ENCODE assay signal across 9 cellular contexts in the genomic region with DNA sequence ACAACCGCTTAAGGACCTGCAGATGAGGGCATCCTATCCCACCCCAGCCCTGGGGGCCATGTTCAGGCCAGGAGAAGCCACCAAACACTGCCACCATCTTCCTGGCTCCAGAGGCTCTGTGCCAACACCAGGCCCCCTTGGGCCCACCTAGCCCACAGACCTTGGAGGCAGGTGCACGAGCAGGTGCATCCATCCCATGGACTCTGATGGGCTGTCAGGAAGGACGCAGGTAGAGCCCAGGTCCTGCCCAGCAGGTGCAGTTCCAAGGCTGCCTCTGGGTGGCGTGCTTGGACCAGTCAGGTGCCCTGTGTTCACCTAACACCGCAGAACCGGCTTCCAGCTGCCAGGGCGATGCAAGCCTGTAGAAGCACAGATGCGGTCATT. TPM values are rescaled to one million over a fixed set of nuclear protein-coding genes. Genes with fewer than 3 reads are reported as not detected.
DNase-seq lines count a peak whose midpoint lies in the region; ATAC-seq and TF ChIP-seq lines count a peak whose summit lies in the region.
"Had no signal": no experiment of that assay in that cellular context is flagged by ENCODE, and none has a peak within 500 bp of the region (broad histone marks: within the 10 kb centered on the region; RNA-seq: fewer than 3 reads in every experiment).

No MANE protein-coding gene starts in this region.

- no peak for TF ChIP-seq EP300 in stomach (IDR thresholded peaks at IDR 0.05)

- H3K9me3 ChIP-seq in SJCRH30 (replicated peaks) (no peaks in the 10 kb centered on the region), stomach (no peaks in the 10 kb centered on the region), tibial artery (no peaks in the 10 kb centered on the region)

- no peaks in the 10 kb centered on the region for H3K36me3 ChIP-seq in SJCRH30
- no peaks in the 10 kb centered on the region for H3K36me3 ChIP-seq in brain microvascular endothelial cell (replicated peaks)
- H3K36me3 ChIP-seq in mesendoderm (ENCODE audit: control insufficient read depth, insufficient read depth, low read length): no peaks in the 10 kb centered on the region
- H3K36me3 ChIP-seq in stomach: no peaks in the 10 kb centered on the region
- no peaks in the 10 kb centered on the region for H3K36me3 ChIP-seq in tibial artery

- no peak overlapping the region for H2BK5ac ChIP-seq in mesendoderm (ENCODE audit: low read length)

- H3K4me1 ChIP-seq in SJCRH30: no peaks in the 10 kb centered on the region
- H3K4me1 ChIP-seq in mesendoderm (ENCODE audit: control insufficient read depth, low read depth, low read length): no peaks in the 10 kb centered on the region
- no peaks in the 10 kb centered on the region for H3K4me1 ChIP-seq in stomach
- no peaks in the 10 kb centered on the region for H3K4me1 ChIP-seq in tibial artery

- no CpG with 5 or more reads among the region's 8 CpGs for WGBS in mesendoderm (ENCODE audit: extremely low coverage, insufficient coverage, low lambda C conversion rate)
- WGBS in stomach, 5 donors: 16 to 26% (median 21%) methylated on average over 5 to 8 of the region's 8 CpGs

- H3K23ac ChIP-seq in mesendoderm (ENCODE audit: low read length): no peak overlapping the region

- no peak overlapping the region for H4K5ac ChIP-seq in mesendoderm (ENCODE audit: low read length)

- DNase-seq in Right ventricle myocardium inferior (ENCODE audit: missing footprints): no peak
- DNase-seq in Right ventricle myocardium superior: no peak
- peak; percentile 62 to 69 for DNase-seq in SJCRH30
- DNase-seq in brain microvascular endothelial cell: no peak
- DNase-seq in mesendoderm: peak; percentile 83
- peak; percentile 69 for DNase-seq in stomach
- DNase-seq in hepatic stellate cell (ENCODE audit: low spot score): no peak
- DNase-seq in tibial artery: no peak

- no peaks in the 10 kb centered on the region for H3K79me2 ChIP-seq in mesendoderm (ENCODE audit: control insufficient read depth, insufficient read depth, low read length)

- TF ChIP-seq POLR2A in stomach (IDR thresholded peaks at IDR 0.05): no peak

- H3K56ac ChIP-seq in mesendoderm (ENCODE audit: low read length): no peak overlapping the region

- TF ChIP-seq CTCF in brain microvascular endothelial cell (IDR thresholded peaks at IDR 0.05; ENCODE audit: low read depth, low read length, missing control alignments) (peak; percentile 48), stomach (IDR thresholded peaks at IDR 0.05) (peak in 4 of 7 experiments; percentile 10 to 50 (median 19)), tibial artery (IDR thresholded peaks at IDR 0.05) (no peak)

- in situ Hi-C loops in brain microvascular endothelial cell (cut with HindIII; ENCODE audit: low pct_ligation_motif_present, low sequenced_read_pairs): no loop called here

- no peak overlapping the region for H4K8ac ChIP-seq in mesendoderm (ENCODE audit: low read depth, low read length)

- no peak overlapping the region for H2AK5ac ChIP-seq in mesendoderm (ENCODE audit: low read length)

- no peak overlapping the region for H3K4me2 ChIP-seq in mesendoderm (ENCODE audit: low read length)

- intact Hi-C loops in Right ventricle myocardium inferior (cut with DNase I) (no loop called here), Right ventricle myocardium superior (cut with DNase I) (no loop called here), stomach (cut with DNase I; ENCODE audit: low total_unique reads) (no loop called here), tibial artery (cut with DNase I; ENCODE audit: low total_unique reads) (no loop called here)

- H3K79me1 ChIP-seq in mesendoderm (ENCODE audit: low read length): no peaks in the 10 kb centered on the region

- H3K27me3 ChIP-seq in SJCRH30: no peaks in the 10 kb centered on the region
- no peaks in the 10 kb centered on the region for H3K27me3 ChIP-seq in brain microvascular endothelial cell (replicated peaks)
- no peaks in the 10 kb centered on the region for H3K27me3 ChIP-seq in mesendoderm (ENCODE audit: insufficient read depth, low read length, poor library complexity)
- H3K27me3 ChIP-seq in stomach: peaks cover 0 to 50% (median 12%) of the 10 kb centered on the region in 3 donors
- H3K27me3 ChIP-seq in tibial artery: peaks cover 0 to 34% of the 10 kb centered on the region in 2 donors

- H3K4ac ChIP-seq in mesendoderm (ENCODE audit: low read depth, low read length): no peak overlapping the region

- H3K4me3 ChIP-seq in SJCRH30 (no peak overlapping the region), brain microvascular endothelial cell (ENCODE audit: low read depth, low read length) (no peak overlapping the region), mesendoderm (ENCODE audit: low read length) (no peak overlapping the region), stomach (no peak overlapping the region), tibial artery (no peak overlapping the region)

- peak; percentile 28 for ATAC-seq in Right ventricle myocardium inferior
- no peak for ATAC-seq in Right ventricle myocardium superior (ENCODE audit: poor library complexity)

- H2BK120ac ChIP-seq in mesendoderm (ENCODE audit: low read depth, low read length): no peak overlapping the region

- H3K27ac ChIP-seq in SJCRH30 (no peak overlapping the region), brain microvascular endothelial cell (no peak overlapping the region), mesendoderm (ENCODE audit: low read depth, low read length) (no peak overlapping the region), stomach (no peak overlapping the region), tibial artery (no peak overlapping the region)

- H2BK15ac ChIP-seq in mesendoderm (replicated peaks; ENCODE audit: low read depth): no peak overlapping the region

- H3K9ac ChIP-seq in mesendoderm (ENCODE audit: low read length): no peak overlapping the region

- H3K18ac ChIP-seq in mesendoderm (ENCODE audit: low read length): no peak overlapping the region

RNA-seq across cellular contexts. Expression of a gene that starts 22.8 kb away (rescaled TPM):
- total RNA-seq in Right ventricle myocardium inferior (1.7 TPM), Right ventricle myocardium superior (1.1 TPM), stomach (10 to 100 TPM in 1 of 5 donors, not detected in 4; 12.3 TPM)
- 0.03 TPM in 1 of 2 replicates, not detected in the other for total RNA-seq in SJCRH30 (2014; rRNA removed; shearing (Covaris generic))
- polyA plus RNA-seq in mesendoderm (2013, experiment 1 of 2): 0.93 TPM
- polyA plus RNA-seq in mesendoderm (2013, experiment 2 of 2): 1.2 TPM
- 1 to 10 TPM; 1.1 to 1.8 (median 1.6) TPM for polyA plus RNA-seq in stomach

RNA-seq across cellular contexts. Expression of a gene that starts 26.5 kb away (rescaled TPM):
- total RNA-seq in Right ventricle myocardium inferior (not detected), Right ventricle myocardium superior (not detected), stomach (not detected)
- 1.4 TPM in 2 replicates for total RNA-seq in SJCRH30 (2014; rRNA removed; shearing (Covaris generic))
- 0.03 TPM for polyA plus RNA-seq in mesendoderm (2013, experiment 1 of 2)
- polyA plus RNA-seq in mesendoderm (2013, experiment 2 of 2): 0.07 TPM
- polyA plus RNA-seq in stomach: under 1 TPM in 1 of 3 donors, not detected in 2; 0.03 TPM
- total RNA-seq: subcutaneous adipose tissue had no signal

Comparison
In these comparisons a context has a peak if more than half of its experiments do, and no peak if none do; other contexts are left out.
1. DNase-seq: peak in SJCRH30 (2 of 2), mesendoderm (single experiment) and stomach (single experiment); none in Right ventricle myocardium inferior (single experiment), Right ventricle myocardium superior (single experiment), brain microvascular endothelial cell (single experiment), hepatic stellate cell (single experiment) and tibial artery (0 of 2).
2. CTCF ChIP-seq: peak in brain microvascular endothelial cell (single experiment) and stomach (4 of 7); none in tibial artery (0 of 2).